Comparison of ENCODE assay signal across 11 cellular contexts in genomic region chr6:2899596-2899995, GRCh38. TPM values are rescaled to one million over a fixed set of nuclear protein-coding genes. Genes with fewer than 3 reads are reported as not detected.
DNase-seq lines count a peak whose midpoint lies in the region; ATAC-seq lines count a peak whose summit lies in the region.
"Had no signal": no experiment of that assay in that cellular context is flagged by ENCODE, and none has a peak within 500 bp of the region (broad histone marks: within the 10 kb centered on the region; RNA-seq: fewer than 3 reads in every experiment).

No MANE protein-coding gene starts in this region.

- peaks cover 57% of the 10 kb centered on the region for H3K36me3 ChIP-seq in HUES48 (ENCODE audit: control insufficient read depth, insufficient read depth, low read length)

- peaks cover 73% of the 10 kb centered on the region for H3K36me3 Mint-ChIP-seq in activated naive CD4-positive, alpha-beta T cell treated with anti-CD3 and anti-CD28 coated beads, Interleukin-2, amount 10 ng/mL, durations not matched to agents 7 days and 5 days

- H3K4me1 Mint-ChIP-seq in activated naive CD4-positive, alpha-beta T cell treated with anti-CD3 and anti-CD28 coated beads, Interleukin-2, amount 10 ng/mL, durations not matched to agents 7 days and 5 days = peaks cover 63% of the 10 kb centered on the region

- no peak overlapping the region for H3K27ac Mint-ChIP-seq in activated naive CD4-positive, alpha-beta T cell treated with anti-CD3 and anti-CD28 coated beads, Interleukin-2, amount 10 ng/mL, durations not matched to agents 7 days and 5 days

- CTCF ChIA-PET in activated naive CD4-positive, alpha-beta T cell treated with anti-CD3 and anti-CD28 coated beads, Interleukin-2, amount 10 ng/mL, durations not matched to agents 7 days and 5 days (lab: Charles Lee) = interaction anchor here (0.7 to 3.1 kb wide), 7 partner anchors 18 to 108 kb away, joined by 3 to 18 read pairs (median 4); no protein-coding TSS in a partner anchor

- no peak overlapping the region for H3K27ac ChIP-seq in HUES48 (ENCODE audit: low read depth, low read length)

- no peaks in the 10 kb centered on the region for H3K27me3 ChIP-seq in HUES48 (ENCODE audit: control insufficient read depth, insufficient read depth, low read length)

- no peak overlapping the region for H3K9ac ChIP-seq in HUES48 (ENCODE audit: low read depth, low read length)

- DNase-seq in activated CD4-positive, CD25-positive, alpha-beta regulatory T cell treated with anti-CD3 and anti-CD28 coated beads, Interleukin-2, amount 50 U/mL, for 72 hours = no peak
- no peak for DNase-seq in activated naive CD4-positive, alpha-beta T cell treated with anti-CD3 and anti-CD28 coated beads, Interleukin-2, amount 10 ng/mL, durations not matched to agents 7 days and 5 days
- DNase-seq in stimulated activated CD4-positive, alpha-beta T cell treated with anti-CD3 and anti-CD28 coated beads, Interleukin-2, amount 100 ng/mL, for 24 hours = peak; percentile 57 to 63
- DNase-seq in left lobe of liver (ENCODE audit: low spot score) (no peak), SKM-1 treated with dmso at 0.1 percent for 144 hours (lab: John Stamatoyannopoulos, UW; ENCODE audit: unreplicated experiment) (no peak)
- DNase-seq: NCI-H345, trophoblast cell had no signal

- peak; percentile 48 to 49 for ATAC-seq in activated CD4-positive, CD25-positive, alpha-beta regulatory T cell treated with anti-CD3 and anti-CD28 coated beads, Interleukin-2, amount 50 U/mL, for 24 hours
- ATAC-seq in GM18511 (IDR thresholded peaks at IDR 0.05; ENCODE audit: unreplicated experiment) (no peak), left lobe of liver (no peak)

- peaks cover 12% of the 10 kb centered on the region for H3K27me3 Mint-ChIP-seq in activated naive CD4-positive, alpha-beta T cell treated with anti-CD3 and anti-CD28 coated beads, Interleukin-2, amount 10 ng/mL, durations not matched to agents 7 days and 5 days

- peak overlapping the region; percentile 100 for H3K4me3 Mint-ChIP-seq in activated naive CD4-positive, alpha-beta T cell treated with anti-CD3 and anti-CD28 coated beads, Interleukin-2, amount 10 ng/mL, durations not matched to agents 7 days and 5 days

- peak overlapping the region; percentile 21; the same call in 1 of the 2 replicates for H3K4me3 ChIP-seq in HUES48 (ENCODE audit: low read depth, low read length)
- H3K4me3 ChIP-seq: coronary artery had no signal

- H3K9me3 Mint-ChIP-seq in activated naive CD4-positive, alpha-beta T cell treated with anti-CD3 and anti-CD28 coated beads, Interleukin-2, amount 10 ng/mL, durations not matched to agents 7 days and 5 days = no peaks in the 10 kb centered on the region

- H3K9me3 ChIP-seq in HUES48 (ENCODE audit: control insufficient read depth, insufficient read depth, low read length) = no peaks in the 10 kb centered on the region

- H3K4me1 ChIP-seq in HUES48 (ENCODE audit: control insufficient read depth, insufficient read depth, low read length) = peaks cover 7% of the 10 kb centered on the region; the same call in 1 of the 2 replicates

RNA-seq across cellular contexts. Expression of gene SERPINB9, which starts 3.5 kb away (rescaled TPM):
- 2.0 TPM for total RNA-seq in left lobe of liver

RNA-seq across cellular contexts. Expression of gene SERPINB1, which starts 57.9 kb away (rescaled TPM):
- 9.5 TPM for total RNA-seq in left lobe of liver

Comparison
In these comparisons a context has a peak if more than half of its experiments do, and no peak if none do; other contexts are left out.
1. ATAC-seq: peak in activated CD4-positive, CD25-positive, alpha-beta regulatory T cell treated with anti-CD3 and anti-CD28 coated beads, Interleukin-2, amount 50 U/mL, for 24 hours (2 of 2); none in GM18511 (single experiment) and left lobe of liver (single experiment).
2. DNase-seq: peak in stimulated activated CD4-positive, alpha-beta T cell treated with anti-CD3 and anti-CD28 coated beads, Interleukin-2, amount 100 ng/mL, for 24 hours (2 of 2); none in activated CD4-positive, CD25-positive, alpha-beta regulatory T cell treated with anti-CD3 and anti-CD28 coated beads, Interleukin-2, amount 50 U/mL, for 72 hours (single experiment), activated naive CD4-positive, alpha-beta T cell treated with anti-CD3 and anti-CD28 coated beads, Interleukin-2, amount 10 ng/mL, durations not matched to agents 7 days and 5 days (single experiment), left lobe of liver (single experiment) and SKM-1 treated with dmso at 0.1 percent for 144 hours (single experiment).